Comparison of ENCODE assay signal across 10 cellular contexts in genomic region chr1:94096797-94097549, GRCh38. TPM values are rescaled to one million over a fixed set of nuclear protein-coding genes. Genes with fewer than 3 reads are reported as not detected.
DNase-seq lines count a peak whose midpoint lies in the region; ATAC-seq and TF ChIP-seq lines count a peak whose summit lies in the region.
"Had no signal": no experiment of that assay in that cellular context is flagged by ENCODE, and none has a peak within 500 bp of the region (broad histone marks: within the 10 kb centered on the region; RNA-seq: fewer than 3 reads in every experiment).

No MANE protein-coding gene starts in this region.

- no peaks in the 10 kb centered on the region for H3K9me3 Mint-ChIP-seq in WTC11
- H3K9me3 Mint-ChIP-seq: activated naive CD8-positive, alpha-beta T cell treated with anti-CD3 and anti-CD28 coated beads for 36 hours; naive thymus-derived CD4-positive, alpha-beta T cell had no signal

- H3K27ac Mint-ChIP-seq in WTC11 = no peak overlapping the region
- H3K27ac Mint-ChIP-seq: activated naive CD8-positive, alpha-beta T cell treated with anti-CD3 and anti-CD28 coated beads for 36 hours; naive thymus-derived CD4-positive, alpha-beta T cell had no signal

- H3K4me3 ChIP-seq in astrocyte of the cerebellum (ENCODE audit: low read depth, low read length) = no peak overlapping the region
- H3K4me3 ChIP-seq in skeletal muscle cell (ENCODE audit: low read depth, low read length) = no peak overlapping the region

- CTCF ChIA-PET in WTC11 (lab: Charles Lee) = no interaction called here

- peak; percentile 16 for ATAC-seq in left ventricle myocardium superior
- ATAC-seq in WTC11 = no peak
- no peak for ATAC-seq in GM21619 (IDR thresholded peaks at IDR 0.05; ENCODE audit: unreplicated experiment)
- no peak for ATAC-seq in HG02885 (IDR thresholded peaks at IDR 0.05; ENCODE audit: poor library complexity, unreplicated experiment)
- no peak for ATAC-seq in GM21423 (IDR thresholded peaks at IDR 0.05; ENCODE audit: unreplicated experiment)
- ATAC-seq: naive thymus-derived CD4-positive, alpha-beta T cell had no signal

- no peaks in the 10 kb centered on the region for H3K36me3 Mint-ChIP-seq in WTC11
- H3K36me3 Mint-ChIP-seq: activated naive CD8-positive, alpha-beta T cell treated with anti-CD3 and anti-CD28 coated beads for 36 hours; naive thymus-derived CD4-positive, alpha-beta T cell had no signal

- H3K4me1 Mint-ChIP-seq in WTC11 = peaks cover 37% of the 10 kb centered on the region

- POLR2A ChIA-PET in WTC11 (lab: Charles Lee) = no interaction called here

- no peaks in the 10 kb centered on the region for H3K27me3 Mint-ChIP-seq in WTC11 (ENCODE audit: low read depth)
- H3K27me3 Mint-ChIP-seq: activated naive CD8-positive, alpha-beta T cell treated with anti-CD3 and anti-CD28 coated beads for 36 hours had no signal

- no peak overlapping the region for H3K4me3 Mint-ChIP-seq in WTC11
- H3K4me3 Mint-ChIP-seq: activated naive CD8-positive, alpha-beta T cell treated with anti-CD3 and anti-CD28 coated beads for 36 hours; naive thymus-derived CD4-positive, alpha-beta T cell had no signal

- intact Hi-C loops in left ventricle myocardium superior (cut with micrococcal nuclease) = no loop called here

- TF ChIP-seq CTCF in AG09319 (IDR thresholded peaks at IDR 0.05; ENCODE audit: low read depth, low read length) (no peak), astrocyte of the cerebellum (IDR thresholded peaks at IDR 0.05; ENCODE audit: low read depth, low read length, missing control alignments) (no peak), WTC11 (IDR thresholded peaks at IDR 0.05) (no peak)

- peak; percentile 56 for DNase-seq in AG09319 (ENCODE audit: extremely low read depth, low read depth)
- DNase-seq in astrocyte of the cerebellum (ENCODE audit: low read depth) = peak; percentile 49
- peak; percentile 49 for DNase-seq in left ventricle myocardium superior
- DNase-seq in skeletal muscle cell (ENCODE audit: low read depth) = peak; percentile 57
- DNase-seq in WTC11 (ENCODE audit: low spot score) = no peak
- DNase-seq: activated naive CD8-positive, alpha-beta T cell treated with anti-CD3 and anti-CD28 coated beads for 36 hours; naive thymus-derived CD4-positive, alpha-beta T cell had no signal

- in situ Hi-C loops in astrocyte of the cerebellum (cut with HindIII; ENCODE audit: low sequenced_read_pairs) = no loop called here

TF ChIP-seq in WTC11, 78 proteins besides CTCF, POLR2A, EP300 and RAD21 (continues in another document):
- TF ChIP-seq AFF4 (CRISPR knock-in tag; IDR thresholded peaks at IDR 0.05; ENCODE audit: borderline replicate concordance) (no peak), CREB1 (CRISPR knock-in tag; IDR thresholded peaks at IDR 0.05) (no peak), NFYB (CRISPR knock-in tag; conservative IDR thresholded peaks at IDR 0.05; ENCODE audit: low read depth) (no peak), ZNF317 (CRISPR knock-in tag; IDR thresholded peaks at IDR 0.05; ENCODE audit: borderline replicate concordance, low read depth) (no peak), RELA (CRISPR knock-in tag; IDR thresholded peaks at IDR 0.05; ENCODE audit: borderline replicate concordance) (no peak), NFE2L1 (CRISPR knock-in tag; IDR thresholded peaks at IDR 0.05) (no peak), HMGXB4 (CRISPR knock-in tag; IDR thresholded peaks at IDR 0.05) (no peak), JUN (CRISPR knock-in tag; IDR thresholded peaks at IDR 0.05) (no peak), USF1 (CRISPR knock-in tag; IDR thresholded peaks at IDR 0.05) (no peak), ZNF425 (CRISPR knock-in tag; conservative IDR thresholded peaks at IDR 0.05) (no peak), ZNF263 (CRISPR knock-in tag; IDR thresholded peaks at IDR 0.05; ENCODE audit: low read depth) (no peak), ZSCAN18 (CRISPR knock-in tag; IDR thresholded peaks at IDR 0.05) (no peak), PRRX2 (CRISPR knock-in tag; IDR thresholded peaks at IDR 0.05) (no peak), USF2 (CRISPR knock-in tag; IDR thresholded peaks at IDR 0.05) (no peak)

RNA-seq across cellular contexts. Expression of gene ABCA4, which starts 24.0 kb away (rescaled TPM):
- total RNA-seq in left ventricle myocardium superior = 0.55 TPM
- 0.09 to 0.21 TPM (median 0.16 TPM) in 3 replicates for total RNA-seq in WTC11 (2021)
- total RNA-seq: activated naive CD8-positive, alpha-beta T cell treated with anti-CD3 and anti-CD28 coated beads for 36 hours; naive thymus-derived CD4-positive, alpha-beta T cell had no signal
